In genomic region chr11:16097543-16097942, GRCh38 we compare ENCODE assay signal across 14 cellular contexts.
DNase-seq lines count a peak whose midpoint lies in the region; ATAC-seq and TF ChIP-seq lines count a peak whose summit lies in the region.
"Had no signal": no experiment of that assay in that cellular context is flagged by ENCODE, and none has a peak within 500 bp of the region (broad histone marks: within the 10 kb centered on the region; RNA-seq: fewer than 3 reads in every experiment).

No MANE protein-coding gene starts in this region.

- ATAC-seq in GM19467 (IDR thresholded peaks at IDR 0.05; ENCODE audit: unreplicated experiment) (no peak), GM18498 (IDR thresholded peaks at IDR 0.05; ENCODE audit: unreplicated experiment) (no peak)
- ATAC-seq in stimulated activated effector memory CD8-positive, alpha-beta T cell treated with anti-CD3 and anti-CD28 coated beads, Interleukin-12 subunit alpha, Interleukin-12 subunit beta, amount 100 ng/mL, for 72 hours: no peak

- H3K4me1 Mint-ChIP-seq in stimulated activated effector memory CD8-positive, alpha-beta T cell treated with anti-CD3 and anti-CD28 coated beads, Interleukin-12 subunit alpha, Interleukin-12 subunit beta, amount 100 ng/mL, for 72 hours: no peaks in the 10 kb centered on the region
- H3K4me1 Mint-ChIP-seq: CD8-positive, alpha-beta memory T cell; memory B cell had no signal

- peak; percentile 75 for DNase-seq in COLO668 (lab: John Stamatoyannopoulos, UW; ENCODE audit: unreplicated experiment)
- DNase-seq in NCI-H128 (lab: John Stamatoyannopoulos, UW; ENCODE audit: unreplicated experiment): peak; percentile 58
- DNase-seq in NCI-H510A treated with DMSO at 0.1 percent for 48 hours (lab: John Stamatoyannopoulos, UW): peak; percentile 86
- peak; percentile 98 for DNase-seq in epithelial cell of esophagus (ENCODE audit: low read depth)
- no peak for DNase-seq in stimulated activated CD4-positive, alpha-beta T cell treated with anti-CD3 and anti-CD28 coated beads, Interleukin-1b, Interleukin-23, amount 100 ng/mL, for 48 hours
- no peak for DNase-seq in stimulated activated effector memory CD8-positive, alpha-beta T cell treated with anti-CD3 and anti-CD28 coated beads, Interleukin-12 subunit alpha, Interleukin-12 subunit beta, amount 100 ng/mL, for 72 hours (ENCODE audit: low spot score in 2 of 2)
- DNase-seq: ACHN; activated naive CD4-positive, alpha-beta T cell treated with anti-CD3 and anti-CD28 coated beads for 36 hours; CD8-positive, alpha-beta memory T cell; MV-4-11 had no signal

- H3K4me3 ChIP-seq in epithelial cell of esophagus (ENCODE audit: low read length): no peak overlapping the region

- no peak overlapping the region for H3K4me3 Mint-ChIP-seq in stimulated activated effector memory CD8-positive, alpha-beta T cell treated with anti-CD3 and anti-CD28 coated beads, Interleukin-12 subunit alpha, Interleukin-12 subunit beta, amount 100 ng/mL, for 72 hours
- H3K4me3 Mint-ChIP-seq: activated naive CD4-positive, alpha-beta T cell treated with anti-CD3 and anti-CD28 coated beads for 36 hours; CD8-positive, alpha-beta memory T cell; memory B cell; stimulated activated naive CD8-positive, alpha-beta T cell treated with anti-CD3 and anti-CD28 coated beads, Interleukin-15, Interleukin-2, amounts not matched to agents 100 ng/mL and 50 ng/mL, for 24 hours had no signal

- H3K36me3 Mint-ChIP-seq in stimulated activated effector memory CD8-positive, alpha-beta T cell treated with anti-CD3 and anti-CD28 coated beads, Interleukin-12 subunit alpha, Interleukin-12 subunit beta, amount 100 ng/mL, for 72 hours: no peaks in the 10 kb centered on the region
- H3K36me3 Mint-ChIP-seq: CD8-positive, alpha-beta memory T cell; memory B cell had no signal

- H3K27ac Mint-ChIP-seq in stimulated activated effector memory CD8-positive, alpha-beta T cell treated with anti-CD3 and anti-CD28 coated beads, Interleukin-12 subunit alpha, Interleukin-12 subunit beta, amount 100 ng/mL, for 72 hours: no peak overlapping the region
- H3K27ac Mint-ChIP-seq: activated naive CD4-positive, alpha-beta T cell treated with anti-CD3 and anti-CD28 coated beads for 36 hours; CD8-positive, alpha-beta memory T cell; memory B cell; stimulated activated naive CD8-positive, alpha-beta T cell treated with anti-CD3 and anti-CD28 coated beads, Interleukin-15, Interleukin-2, amounts not matched to agents 100 ng/mL and 50 ng/mL, for 24 hours had no signal

- H3K9me3 Mint-ChIP-seq in stimulated activated effector memory CD8-positive, alpha-beta T cell treated with anti-CD3 and anti-CD28 coated beads, Interleukin-12 subunit alpha, Interleukin-12 subunit beta, amount 100 ng/mL, for 72 hours: peaks cover 4% of the 10 kb centered on the region
- H3K9me3 Mint-ChIP-seq: stimulated activated naive CD8-positive, alpha-beta T cell treated with anti-CD3 and anti-CD28 coated beads, Interleukin-15, Interleukin-2, amounts not matched to agents 100 ng/mL and 50 ng/mL, for 24 hours had no signal

- TF ChIP-seq CTCF in epithelial cell of esophagus (IDR thresholded peaks at IDR 0.05; ENCODE audit: insufficient read depth, low read depth, low read length, missing control alignments): no peak

Comparison
In these comparisons a context has a peak if more than half of its experiments do, and no peak if none do; other contexts are left out.
1. DNase-seq: peak in COLO668 (single experiment), NCI-H128 (single experiment), NCI-H510A treated with DMSO at 0.1 percent for 48 hours (single experiment) and epithelial cell of esophagus (single experiment); none in stimulated activated CD4-positive, alpha-beta T cell treated with anti-CD3 and anti-CD28 coated beads, Interleukin-1b, Interleukin-23, amount 100 ng/mL, for 48 hours (single experiment) and stimulated activated effector memory CD8-positive, alpha-beta T cell treated with anti-CD3 and anti-CD28 coated beads, Interleukin-12 subunit alpha, Interleukin-12 subunit beta, amount 100 ng/mL, for 72 hours (0 of 2).